8 cellular contexts compared by ENCODE assay signal in the genomic region with DNA sequence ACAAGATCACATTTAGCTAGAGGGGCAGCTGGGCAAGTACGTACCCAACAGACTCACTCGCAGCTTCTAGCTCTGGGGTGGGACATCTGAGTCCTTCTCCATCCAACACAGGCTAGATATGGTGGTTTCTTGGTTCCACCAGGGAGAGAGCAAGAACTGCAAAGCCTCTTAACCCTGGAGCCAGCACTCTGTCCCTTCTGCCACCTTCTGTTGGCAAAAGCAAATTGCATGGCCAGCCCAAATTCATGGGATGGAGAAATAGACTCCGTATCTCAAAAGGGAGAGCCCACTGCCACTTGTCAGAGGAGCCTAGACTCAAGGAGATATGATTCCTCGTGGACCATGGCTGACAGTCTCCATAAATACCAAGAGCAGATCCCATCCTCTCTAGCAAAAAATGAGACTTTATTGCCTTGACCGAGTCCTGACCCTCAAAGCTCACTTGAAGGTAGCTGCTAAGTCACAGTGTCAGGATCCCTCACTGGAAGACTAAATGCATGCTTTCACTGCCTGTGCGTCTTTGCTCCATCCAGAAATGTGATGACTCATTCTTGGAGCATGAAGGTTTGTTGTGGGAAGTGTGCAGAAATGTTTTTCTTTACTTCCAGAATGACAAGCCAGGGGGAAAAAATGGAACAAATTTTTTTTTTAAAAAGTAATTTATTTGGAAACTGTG. TPM values are rescaled to one million over a fixed set of nuclear protein-coding genes. Genes with fewer than 3 reads are reported as not detected.
DNase-seq lines count a peak whose midpoint lies in the region; ATAC-seq, FAIRE-seq and TF ChIP-seq lines count a peak whose summit lies in the region.

No MANE protein-coding gene starts in this region.

- no peak overlapping the region for H3K27ac Mint-ChIP-seq in activated naive CD4-positive, alpha-beta T cell treated with anti-CD3 and anti-CD28 coated beads, Interleukin-2, amount 10 ng/mL, durations not matched to agents 7 days and 5 days

- ATAC-seq in GM18867 (IDR thresholded peaks at IDR 0.05; ENCODE audit: unreplicated experiment), result no peak

- H3K4ac ChIP-seq in trophoblast cell (ENCODE audit: low read depth, low read length), result no peak overlapping the region

- peaks cover 5% of the 10 kb centered on the region in 2 experiments for H3K4me1 ChIP-seq in trophoblast cell (ENCODE audit: control insufficient read depth in 1 of 2, insufficient read depth in 2 of 2, low read length in 2 of 2)

- DNase-seq in NCI-H460 (ENCODE audit: extremely low read depth, low read depth) (peak; percentile 16), trophoblast cell (peak; percentile 22 to 55), germinal center (ENCODE audit: low spot score) (no peak), hypothalamus (lab: John Stamatoyannopoulos, UW) (no peak)
- DNase-seq in activated naive CD4-positive, alpha-beta T cell treated with anti-CD3 and anti-CD28 coated beads, Interleukin-2, amount 10 ng/mL, durations not matched to agents 7 days and 5 days, result no peak

- no peak overlapping the region for H4K91ac ChIP-seq in trophoblast cell (ENCODE audit: low read depth, low read length)

- CTCF ChIA-PET in activated naive CD4-positive, alpha-beta T cell treated with anti-CD3 and anti-CD28 coated beads, Interleukin-2, amount 10 ng/mL, durations not matched to agents 7 days and 5 days (lab: Charles Lee), result no interaction called here

- peaks cover 6% of the 10 kb centered on the region for H3K27me3 Mint-ChIP-seq in activated naive CD4-positive, alpha-beta T cell treated with anti-CD3 and anti-CD28 coated beads, Interleukin-2, amount 10 ng/mL, durations not matched to agents 7 days and 5 days

- no peak overlapping the region for H2AK5ac ChIP-seq in trophoblast cell (ENCODE audit: low read length)

- no CpG with 5 or more reads among the region's 6 CpGs for WGBS in trophoblast cell (ENCODE audit: extremely low coverage, insufficient coverage, insufficient read length)

- no peak overlapping the region for H2BK12ac ChIP-seq in trophoblast cell (ENCODE audit: low read length)

- no peak overlapping the region for H2BK120ac ChIP-seq in trophoblast cell (ENCODE audit: insufficient read depth, low read length, poor library complexity)

- H3K36me3 Mint-ChIP-seq in activated naive CD4-positive, alpha-beta T cell treated with anti-CD3 and anti-CD28 coated beads, Interleukin-2, amount 10 ng/mL, durations not matched to agents 7 days and 5 days, result no peaks in the 10 kb centered on the region

- H4K8ac ChIP-seq in trophoblast cell (ENCODE audit: low read depth, low read length), result no peak overlapping the region

- H3K9me3 ChIP-seq in trophoblast cell (ENCODE audit: insufficient read depth, low read depth, low read length), result peaks cover 5% of the 10 kb centered on the region

- no peaks in the 10 kb centered on the region for H3K79me2 ChIP-seq in trophoblast cell (ENCODE audit: control insufficient read depth, insufficient read depth, low read length, poor library complexity)

- no peaks in the 10 kb centered on the region for H3K4me1 Mint-ChIP-seq in activated naive CD4-positive, alpha-beta T cell treated with anti-CD3 and anti-CD28 coated beads, Interleukin-2, amount 10 ng/mL, durations not matched to agents 7 days and 5 days

- no peaks in the 10 kb centered on the region for H3K36me3 ChIP-seq in trophoblast cell (ENCODE audit: control insufficient read depth in 1 of 2, insufficient read depth in 2 of 2, low read length in 2 of 2)

- no peaks in the 10 kb centered on the region for H3K79me1 ChIP-seq in trophoblast cell (ENCODE audit: low read length)

- H3K18ac ChIP-seq in trophoblast cell (ENCODE audit: low read length), result no peak overlapping the region

- peak overlapping the region; percentile 1 for H3K27ac ChIP-seq in trophoblast cell (ENCODE audit: low read depth, low read length)

- no peak overlapping the region for H2AFZ ChIP-seq in trophoblast cell (ENCODE audit: insufficient read depth, low read length, poor library complexity)

- TF ChIP-seq CTCF in GM12873 (IDR thresholded peaks at IDR 0.05; ENCODE audit: insufficient read depth, low read depth, low read length, missing control alignments), result peak; percentile 55

- no peak overlapping the region for H4K12ac ChIP-seq in trophoblast cell (ENCODE audit: low read depth, low read length)

- peak overlapping the region; percentile 13 for H3K4me2 ChIP-seq in trophoblast cell (ENCODE audit: low read length)

- no peaks in the 10 kb centered on the region for H3K27me3 ChIP-seq in trophoblast cell (ENCODE audit: insufficient read depth, low read length)

- no peak overlapping the region for H2BK5ac ChIP-seq in trophoblast cell (ENCODE audit: low read depth, low read length, poor library complexity)

- no peak overlapping the region for H3K9ac ChIP-seq in trophoblast cell (ENCODE audit: low read length)

- H3K23ac ChIP-seq in trophoblast cell (ENCODE audit: low read length), result no peak overlapping the region

- H3K9me3 Mint-ChIP-seq in activated naive CD4-positive, alpha-beta T cell treated with anti-CD3 and anti-CD28 coated beads, Interleukin-2, amount 10 ng/mL, durations not matched to agents 7 days and 5 days, result peaks cover 5% of the 10 kb centered on the region

- H3K14ac ChIP-seq in trophoblast cell (ENCODE audit: low read length), result no peak overlapping the region

- H3K4me3 Mint-ChIP-seq in activated naive CD4-positive, alpha-beta T cell treated with anti-CD3 and anti-CD28 coated beads, Interleukin-2, amount 10 ng/mL, durations not matched to agents 7 days and 5 days, result no peak overlapping the region

- no peak overlapping the region for H3K4me3 ChIP-seq in trophoblast cell (ENCODE audit: low read depth, low read length)

- peak; percentile 94 for FAIRE-seq in endometrium (lab: Jason Lieb, UNC)

RNA-seq across cellular contexts. Expression of gene ROR2, which starts 28.8 kb away (rescaled TPM):
- 0.10 and 0.14 TPM in 2 replicates for total RNA-seq in NCI-H460 (2014; rRNA removed; shearing (Covaris generic))
- polyA plus RNA-seq in NCI-H460 (2014; cell fraction: nucleus; rRNA removed), result not detected in 2 replicates
- polyA plus RNA-seq in trophoblast cell (2013), result 2.2 and 2.3 TPM in 2 replicates

Comparison
In these comparisons a context has a peak if more than half of its experiments do, and no peak if none do; other contexts are left out.
1. DNase-seq: peak in NCI-H460 (single experiment) and trophoblast cell (2 of 2); none in germinal center (single experiment), hypothalamus (0 of 51) and activated naive CD4-positive, alpha-beta T cell treated with anti-CD3 and anti-CD28 coated beads, Interleukin-2, amount 10 ng/mL, durations not matched to agents 7 days and 5 days (single experiment).